ENCODE assay signal across 2 cellular contexts in genomic region chr20:62969179-62969760, GRCh38.
TF ChIP-seq lines count a peak whose summit lies in the region.

No MANE protein-coding gene starts in this region.

TF ChIP-seq in H1, 55 proteins besides CTCF, POLR2A, EP300 and RAD21 (continues in another document):
- no peak for TF ChIP-seq POU5F1 (IDR thresholded peaks at IDR 0.05; ENCODE audit: low read depth, low read length)
- TF ChIP-seq USF2 (IDR thresholded peaks at IDR 0.05; ENCODE audit: low read length): no peak
- TF ChIP-seq TAF1 (IDR thresholded peaks at IDR 0.05; ENCODE audit: low read depth, low read length): no peak
- TF ChIP-seq BCL11A (IDR thresholded peaks at IDR 0.05; ENCODE audit: low read depth in 2 of 2, low read length in 2 of 2): no peak
- TF ChIP-seq ATF2 (IDR thresholded peaks at IDR 0.05; ENCODE audit: low read length): no peak
- no peak for TF ChIP-seq TAF7 (optimal IDR thresholded peaks at IDR 0.05; ENCODE audit: borderline replicate concordance, low read depth, low read length)
- TF ChIP-seq CBX5 (IDR thresholded peaks at IDR 0.05; ENCODE audit: low read depth, low read length): no peak
- no peak for TF ChIP-seq TBP (IDR thresholded peaks at IDR 0.05; ENCODE audit: low read depth, low read length)
- TF ChIP-seq JUND (IDR thresholded peaks at IDR 0.05; ENCODE audit: low read length): no peak
- TF ChIP-seq CHD2 (IDR thresholded peaks at IDR 0.05; ENCODE audit: low read length): no peak
- no peak for TF ChIP-seq POLR2AphosphoS5 (IDR thresholded peaks at IDR 0.05; ENCODE audit: low read depth, low read length)
- no peak for TF ChIP-seq TCF12 (IDR thresholded peaks at IDR 0.05; ENCODE audit: low read depth, low read length)
- no peak for TF ChIP-seq CHD7 (IDR thresholded peaks at IDR 0.05; ENCODE audit: insufficient replicate concordance, low read length)
- TF ChIP-seq RXRA (IDR thresholded peaks at IDR 0.05; ENCODE audit: insufficient read depth, low read depth, low read length): no peak

TF ChIP-seq in GM12891, 5 proteins besides CTCF, POLR2A, EP300 and RAD21:
- TF ChIP-seq TAF1 (IDR thresholded peaks at IDR 0.05; ENCODE audit: low read depth, low read length): no peak
- TF ChIP-seq POU2F2 (IDR thresholded peaks at IDR 0.05; ENCODE audit: low read depth, low read length): no peak
- TF ChIP-seq PAX5 (IDR thresholded peaks at IDR 0.05; ENCODE audit: insufficient read depth, low read length, severe bottlenecking): no peak
- no peak for TF ChIP-seq POLR2AphosphoS5 (IDR thresholded peaks at IDR 0.05; ENCODE audit: low read depth, low read length)
- TF ChIP-seq SPI1 (IDR thresholded peaks at IDR 0.05; ENCODE audit: low read depth, low read length): no peak
